In the genomic region with DNA sequence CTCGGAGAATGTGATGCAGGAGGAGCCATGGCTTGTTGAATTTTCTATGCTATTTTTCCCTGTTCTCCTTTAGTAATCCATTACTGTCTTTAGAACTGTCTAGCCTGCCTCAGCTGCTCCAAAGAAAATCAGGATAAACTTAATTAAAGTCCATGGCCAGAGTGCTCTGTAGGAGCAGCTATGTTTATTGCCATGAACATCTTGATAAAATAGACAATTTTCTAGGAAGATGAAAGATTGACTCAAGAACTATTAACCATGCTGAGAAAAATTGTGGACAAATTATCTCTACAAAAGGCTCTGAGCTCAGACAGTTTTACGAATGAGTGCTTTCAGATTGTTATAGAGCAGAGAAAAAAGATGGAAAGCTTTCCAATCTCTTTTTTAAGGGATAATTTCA, we compare ENCODE assay signal across 1 cellular context.
TF ChIP-seq lines count a peak whose summit lies in the region.

No MANE protein-coding gene starts in this region.

TF ChIP-seq in neural cell, 6 proteins besides CTCF, POLR2A, EP300 and RAD21 (continued from another document):
- TF ChIP-seq, protein P1, sequence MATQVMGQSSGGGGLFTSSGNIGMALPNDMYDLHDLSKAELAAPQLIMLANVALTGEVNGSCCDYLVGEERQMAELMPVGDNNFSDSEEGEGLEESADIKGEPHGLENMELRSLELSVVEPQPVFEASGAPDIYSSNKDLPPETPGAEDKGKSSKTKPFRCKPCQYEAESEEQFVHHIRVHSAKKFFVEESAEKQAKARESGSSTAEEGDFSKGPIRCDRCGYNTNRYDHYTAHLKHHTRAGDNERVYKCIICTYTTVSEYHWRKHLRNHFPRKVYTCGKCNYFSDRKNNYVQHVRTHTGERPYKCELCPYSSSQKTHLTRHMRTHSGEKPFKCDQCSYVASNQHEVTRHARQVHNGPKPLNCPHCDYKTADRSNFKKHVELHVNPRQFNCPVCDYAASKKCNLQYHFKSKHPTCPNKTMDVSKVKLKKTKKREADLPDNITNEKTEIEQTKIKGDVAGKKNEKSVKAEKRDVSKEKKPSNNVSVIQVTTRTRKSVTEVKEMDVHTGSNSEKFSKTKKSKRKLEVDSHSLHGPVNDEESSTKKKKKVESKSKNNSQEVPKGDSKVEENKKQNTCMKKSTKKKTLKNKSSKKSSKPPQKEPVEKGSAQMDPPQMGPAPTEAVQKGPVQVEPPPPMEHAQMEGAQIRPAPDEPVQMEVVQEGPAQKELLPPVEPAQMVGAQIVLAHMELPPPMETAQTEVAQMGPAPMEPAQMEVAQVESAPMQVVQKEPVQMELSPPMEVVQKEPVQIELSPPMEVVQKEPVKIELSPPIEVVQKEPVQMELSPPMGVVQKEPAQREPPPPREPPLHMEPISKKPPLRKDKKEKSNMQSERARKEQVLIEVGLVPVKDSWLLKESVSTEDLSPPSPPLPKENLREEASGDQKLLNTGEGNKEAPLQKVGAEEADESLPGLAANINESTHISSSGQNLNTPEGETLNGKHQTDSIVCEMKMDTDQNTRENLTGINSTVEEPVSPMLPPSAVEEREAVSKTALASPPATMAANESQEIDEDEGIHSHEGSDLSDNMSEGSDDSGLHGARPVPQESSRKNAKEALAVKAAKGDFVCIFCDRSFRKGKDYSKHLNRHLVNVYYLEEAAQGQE (IDR thresholded peaks at IDR 0.05; ENCODE audit: borderline replicate concordance) = peak; percentile 94
- TF ChIP-seq MXI1 (conservative IDR thresholded peaks at IDR 0.05; ENCODE audit: poor library complexity, severe bottlenecking) (no peak), POLR2AphosphoS5 (IDR thresholded peaks at IDR 0.05) (peak; percentile 66)
